1 cellular context compared by ENCODE assay signal in genomic region chr1:10338047-10338446, GRCh38.
TF ChIP-seq lines count a peak whose summit lies in the region.

No MANE protein-coding gene starts in this region.

TF ChIP-seq in GM23338, 12 proteins besides CTCF, POLR2A, EP300 and RAD21 (continued from another document):
- TF ChIP-seq, protein P1, sequence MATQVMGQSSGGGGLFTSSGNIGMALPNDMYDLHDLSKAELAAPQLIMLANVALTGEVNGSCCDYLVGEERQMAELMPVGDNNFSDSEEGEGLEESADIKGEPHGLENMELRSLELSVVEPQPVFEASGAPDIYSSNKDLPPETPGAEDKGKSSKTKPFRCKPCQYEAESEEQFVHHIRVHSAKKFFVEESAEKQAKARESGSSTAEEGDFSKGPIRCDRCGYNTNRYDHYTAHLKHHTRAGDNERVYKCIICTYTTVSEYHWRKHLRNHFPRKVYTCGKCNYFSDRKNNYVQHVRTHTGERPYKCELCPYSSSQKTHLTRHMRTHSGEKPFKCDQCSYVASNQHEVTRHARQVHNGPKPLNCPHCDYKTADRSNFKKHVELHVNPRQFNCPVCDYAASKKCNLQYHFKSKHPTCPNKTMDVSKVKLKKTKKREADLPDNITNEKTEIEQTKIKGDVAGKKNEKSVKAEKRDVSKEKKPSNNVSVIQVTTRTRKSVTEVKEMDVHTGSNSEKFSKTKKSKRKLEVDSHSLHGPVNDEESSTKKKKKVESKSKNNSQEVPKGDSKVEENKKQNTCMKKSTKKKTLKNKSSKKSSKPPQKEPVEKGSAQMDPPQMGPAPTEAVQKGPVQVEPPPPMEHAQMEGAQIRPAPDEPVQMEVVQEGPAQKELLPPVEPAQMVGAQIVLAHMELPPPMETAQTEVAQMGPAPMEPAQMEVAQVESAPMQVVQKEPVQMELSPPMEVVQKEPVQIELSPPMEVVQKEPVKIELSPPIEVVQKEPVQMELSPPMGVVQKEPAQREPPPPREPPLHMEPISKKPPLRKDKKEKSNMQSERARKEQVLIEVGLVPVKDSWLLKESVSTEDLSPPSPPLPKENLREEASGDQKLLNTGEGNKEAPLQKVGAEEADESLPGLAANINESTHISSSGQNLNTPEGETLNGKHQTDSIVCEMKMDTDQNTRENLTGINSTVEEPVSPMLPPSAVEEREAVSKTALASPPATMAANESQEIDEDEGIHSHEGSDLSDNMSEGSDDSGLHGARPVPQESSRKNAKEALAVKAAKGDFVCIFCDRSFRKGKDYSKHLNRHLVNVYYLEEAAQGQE (IDR thresholded peaks at IDR 0.05; ENCODE audit: unreplicated experiment) = no peak
- TF ChIP-seq JUNB (IDR thresholded peaks at IDR 0.05; ENCODE audit: unreplicated experiment) = no peak
TF ChIP-seq in GM23338: peak in this region for 0.
